ENCODE assay signal across 9 cellular contexts in the genomic region with DNA sequence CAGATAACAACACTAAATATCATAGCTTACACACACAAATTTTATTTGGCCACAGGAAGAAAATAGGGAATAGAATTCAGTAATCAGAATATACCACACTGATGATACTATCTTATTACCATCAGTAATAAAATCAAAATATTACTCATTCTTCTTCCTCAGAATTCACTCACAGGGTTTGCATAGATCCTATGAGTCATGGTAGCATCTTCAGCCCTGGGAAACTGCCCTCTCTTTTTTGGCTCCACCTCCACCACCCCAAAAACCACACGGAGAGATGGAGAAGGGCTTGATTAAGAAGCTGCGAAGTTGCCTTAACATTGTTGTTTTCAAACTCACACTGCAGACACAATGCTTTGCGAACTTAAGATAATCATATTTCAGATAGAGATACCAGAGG.
DNase-seq lines count a peak whose midpoint lies in the region; ATAC-seq, FAIRE-seq and TF ChIP-seq lines count a peak whose summit lies in the region.
"Had no signal": no experiment of that assay in that cellular context is flagged by ENCODE, and none has a peak within 500 bp of the region (broad histone marks: within the 10 kb centered on the region; RNA-seq: fewer than 3 reads in every experiment).

No MANE protein-coding gene starts in this region.

- H2AFZ ChIP-seq in H1 (ENCODE audit: low read length), result 0 out of 2 replicates have a peak overlapping the region, but pooled peaks have one; percentile 77

- H2BK12ac ChIP-seq in H1 (ENCODE audit: low read depth, low read length), result no peak overlapping the region

- no peak overlapping the region for H3K14ac ChIP-seq in H1 (ENCODE audit: insufficient read length)

- POLR2A ChIA-PET in H1 (lab: Charles Lee; ENCODE audit: partially characterized antibody), result no interaction called here
- POLR2A ChIA-PET in HEK293T (lab: Yijun Ruan, JAX), result no interaction called here

- H2BK120ac ChIP-seq in H1 (replicated peaks; ENCODE audit: low read depth, low read length), result no peak overlapping the region

- no peaks in the 10 kb centered on the region for H4K20me1 ChIP-seq in H1 (replicated peaks in 1 of 2; ENCODE audit: control insufficient read depth in 1 of 2, insufficient read depth in 2 of 2, low read length in 2 of 2)

- ATAC-seq in HG02759 (IDR thresholded peaks at IDR 0.05; ENCODE audit: unreplicated experiment), result peak; percentile 57

- H3K23ac ChIP-seq in H1 (ENCODE audit: insufficient read length), result no peak overlapping the region

- no peak overlapping the region for H3K9ac ChIP-seq in H1 (replicated peaks in 1 of 4; ENCODE audit: extremely low read depth in 1 of 4, low read depth in 3 of 4, low read length in 3 of 4)

- no peak overlapping the region for H3K18ac ChIP-seq in H1 (ENCODE audit: extremely low read depth, low read length)

- H3K9me3 ChIP-seq in H1 (ENCODE audit: insufficient read depth in 2 of 2, low read depth in 1 of 2, low read length in 1 of 2), result no peaks in the 10 kb centered on the region

- no peak overlapping the region for H2BK20ac ChIP-seq in H1 (ENCODE audit: low read length)

- H3K56ac ChIP-seq in H1 (replicated peaks; ENCODE audit: insufficient read length, low read depth, low read length), result no peak overlapping the region

- H2BK15ac ChIP-seq in H1 (ENCODE audit: low read length), result no peak overlapping the region

- H3K27me3 ChIP-seq in H1 (replicated peaks in 1 of 4; ENCODE audit: control insufficient read depth in 3 of 4, extremely low read depth in 1 of 4, insufficient read depth in 3 of 4, low read length in 3 of 4), result no peaks in the 10 kb centered on the region

- H3K79me1 ChIP-seq in H1 (ENCODE audit: low read depth, low read length), result no peaks in the 10 kb centered on the region

- WGBS in H1 (ENCODE audit: extremely low coverage in 1 of 2, insufficient coverage in 1 of 2, insufficient read length in 1 of 2, insufficient replicate concordance in 2 of 2, low coverage in 1 of 2, low lambda C conversion rate in 2 of 2, missing lambda C conversion rate in 1 of 2), 2 experiments, result 88% methylated on average over 3 of the region's 3 CpGs; no CpG with 5 or more reads in 1 of the 2 experiments

- H3K4me3 ChIP-seq in H1 (ENCODE audit: extremely low read depth in 1 of 4, insufficient read depth in 2 of 4, low read depth in 3 of 4, low read length in 4 of 4), result no peak overlapping the region

- H3K27ac ChIP-seq in H1 (ENCODE audit: low read depth, low read length), result no peak overlapping the region
- H3K27ac ChIP-seq: HL-60 had no signal

- CTCF ChIA-PET in H1 (lab: Charles Lee; ENCODE audit: partially characterized antibody) (no interaction called here), HEK293T (lab: Yijun Ruan, JAX) (no interaction called here)

- no peaks in the 10 kb centered on the region for H3K4me1 ChIP-seq in H1 (replicated peaks in 1 of 4; ENCODE audit: control insufficient read depth in 3 of 4, insufficient read depth in 4 of 4, low read length in 3 of 4)

- H3K23me2 ChIP-seq in H1 (ENCODE audit: low read depth, low read length), result no peaks in the 10 kb centered on the region

- H3K36me3 ChIP-seq in H1 (ENCODE audit: control insufficient read depth in 2 of 4, insufficient read depth in 4 of 4, low read length in 3 of 4), result no peaks in the 10 kb centered on the region

- no peak overlapping the region for H2BK5ac ChIP-seq in H1 (ENCODE audit: low read depth, low read length)

- H3K79me2 ChIP-seq in H1 (ENCODE audit: control insufficient read depth in 1 of 2, insufficient read depth in 2 of 2, low read length in 2 of 2), result no peaks in the 10 kb centered on the region

- DNase-seq in activated CD4-positive, alpha-beta T cell treated with anti-CD3 and anti-CD28 coated beads for 1 hour, result peak; percentile 38
- DNase-seq in H1 (ENCODE audit: low read depth in 1 of 2, low spot score in 2 of 2) (no peak), SHP77 (lab: John Stamatoyannopoulos, UW) (no peak), HEK293T (ENCODE audit: extremely low spot score) (no peak), head of caudate nucleus (no peak), NCI-H526 (lab: John Stamatoyannopoulos, UW) (no peak)
- DNase-seq in stimulated activated CD8-positive, alpha-beta memory T cell treated with anti-CD3 and anti-CD28 coated beads, Interleukin-15, amount 100 ng/mL, for 1 hour (ENCODE audit: low read depth), result peak; percentile 13

- TF ChIP-seq RAD21 in H1 (IDR thresholded peaks at IDR 0.05 in 1 of 2, conservative IDR thresholded peaks at IDR 0.05 in 1 of 2; ENCODE audit: low read depth in 2 of 2, low read length in 2 of 2), result no peak

- TF ChIP-seq EP300 in H1 (IDR thresholded peaks at IDR 0.05; ENCODE audit: borderline replicate concordance in 1 of 2, low read depth in 2 of 2, low read length in 2 of 2), result no peak

- no peak overlapping the region for H3K4me2 ChIP-seq in H1 (ENCODE audit: insufficient read depth in 1 of 2, low read depth in 2 of 2, low read length in 2 of 2)

- no peak for TF ChIP-seq CTCF in H1 (IDR thresholded peaks at IDR 0.05; ENCODE audit: control extremely low read depth in 1 of 3, insufficient read depth in 1 of 3, low read depth in 1 of 3, low read length in 3 of 3)

- no peak overlapping the region for H3K4ac ChIP-seq in H1 (replicated peaks; ENCODE audit: insufficient read length, low read depth, low read length)

- no peak overlapping the region for H4K5ac ChIP-seq in H1 (ENCODE audit: insufficient read length, low read depth, low read length)

- no peak overlapping the region for H2AK5ac ChIP-seq in H1 (ENCODE audit: low read depth, low read length)

- H4K91ac ChIP-seq in H1 (replicated peaks; ENCODE audit: insufficient read length, low read length), result no peak overlapping the region

- intact Hi-C loops in head of caudate nucleus (cut with DNase I), result no loop called here

- H4K8ac ChIP-seq in H1 (ENCODE audit: extremely low read depth, insufficient read depth, low read length), result no peak overlapping the region

- no peak for FAIRE-seq in H1 (lab: Jason Lieb, UNC)

- TF ChIP-seq POLR2A in H1 (IDR thresholded peaks at IDR 0.05; ENCODE audit: control extremely low read depth in 1 of 2, low read depth in 2 of 2, low read length in 2 of 2), result no peak

TF ChIP-seq in H1, 55 proteins besides CTCF, POLR2A, EP300 and RAD21 (continues in another document):
- no peak for TF ChIP-seq SUZ12 (IDR thresholded peaks at IDR 0.05; ENCODE audit: low read length)
- no peak for TF ChIP-seq SAP30 (IDR thresholded peaks at IDR 0.05; ENCODE audit: insufficient read depth, insufficient replicate concordance, low read length)
- no peak for TF ChIP-seq RNF2 (IDR thresholded peaks at IDR 0.05; ENCODE audit: borderline replicate concordance, low read depth, low read length, missing control alignments, poor library complexity, severe bottlenecking)
- TF ChIP-seq BACH1 (IDR thresholded peaks at IDR 0.05; ENCODE audit: low read length), result no peak
- TF ChIP-seq RBBP5 (IDR thresholded peaks at IDR 0.05; ENCODE audit: borderline replicate concordance, low read depth, low read length), result no peak
- no peak for TF ChIP-seq GTF2F1 (IDR thresholded peaks at IDR 0.05; ENCODE audit: borderline replicate concordance, low read depth, low read length)
- TF ChIP-seq CBX5 (IDR thresholded peaks at IDR 0.05; ENCODE audit: low read depth, low read length), result no peak
- no peak for TF ChIP-seq KDM4A (IDR thresholded peaks at IDR 0.05; ENCODE audit: low read depth, low read length, severe bottlenecking)
- no peak for TF ChIP-seq ATF3 (IDR thresholded peaks at IDR 0.05; ENCODE audit: insufficient read depth, low read depth, low read length)
- TF ChIP-seq HDAC2 (IDR thresholded peaks at IDR 0.05; ENCODE audit: borderline replicate concordance in 1 of 2, low read depth in 2 of 2, low read length in 2 of 2), result no peak
- no peak for TF ChIP-seq POU5F1 (IDR thresholded peaks at IDR 0.05; ENCODE audit: low read depth, low read length)
- TF ChIP-seq CHD2 (IDR thresholded peaks at IDR 0.05; ENCODE audit: low read length), result no peak

TF ChIP-seq in HEK293T, 16 proteins besides CTCF, POLR2A, EP300 and RAD21:
- TF ChIP-seq HDGF (IDR thresholded peaks at IDR 0.05; ENCODE audit: borderline replicate concordance), result no peak
- no peak for TF ChIP-seq CTBP1 (IDR thresholded peaks at IDR 0.05; ENCODE audit: borderline replicate concordance)
- no peak for TF ChIP-seq TARDBP (IDR thresholded peaks at IDR 0.05)
- TF ChIP-seq SP1 (IDR thresholded peaks at IDR 0.05), result no peak
- no peak for TF ChIP-seq NFRKB (IDR thresholded peaks at IDR 0.05)
- TF ChIP-seq PKNOX1 (IDR thresholded peaks at IDR 0.05), result no peak
- no peak for TF ChIP-seq FOXM1 (IDR thresholded peaks at IDR 0.05; ENCODE audit: borderline replicate concordance)
- TF ChIP-seq SUZ12 (IDR thresholded peaks at IDR 0.05), result no peak
- TF ChIP-seq ARNT (IDR thresholded peaks at IDR 0.05), result no peak
- TF ChIP-seq LEF1 (IDR thresholded peaks at IDR 0.05; ENCODE audit: borderline replicate concordance), result no peak
- no peak for TF ChIP-seq ZNF384 (IDR thresholded peaks at IDR 0.05)
- TF ChIP-seq FOXK2 (IDR thresholded peaks at IDR 0.05), result no peak
- no peak for TF ChIP-seq L3MBTL2 (conservative IDR thresholded peaks at IDR 0.05)
- TF ChIP-seq ELF4 (IDR thresholded peaks at IDR 0.05), result no peak
- TF ChIP-seq FOXA1 (IDR thresholded peaks at IDR 0.05), result no peak
- TF ChIP-seq BHLHE40 (IDR thresholded peaks at IDR 0.05; ENCODE audit: borderline replicate concordance), result no peak

Comparison
In these comparisons a context has a peak if more than half of its experiments do, and no peak if none do; other contexts are left out.
1. DNase-seq: peak in activated CD4-positive, alpha-beta T cell treated with anti-CD3 and anti-CD28 coated beads for 1 hour (single experiment) and stimulated activated CD8-positive, alpha-beta memory T cell treated with anti-CD3 and anti-CD28 coated beads, Interleukin-15, amount 100 ng/mL, for 1 hour (single experiment); none in H1 (0 of 2), SHP77 (0 of 2), HEK293T (single experiment), head of caudate nucleus (0 of 42) and NCI-H526 (0 of 2).